ENCODE assay signal across 13 cellular contexts in genomic region chr2:86186431-86186830, GRCh38. TPM values are rescaled to one million over a fixed set of nuclear protein-coding genes. Genes with fewer than 3 reads are reported as not detected.
DNase-seq lines count a peak whose midpoint lies in the region; ATAC-seq and TF ChIP-seq lines count a peak whose summit lies in the region.
"Had no signal": no experiment of that assay in that cellular context is flagged by ENCODE, and none has a peak within 500 bp of the region (broad histone marks: within the 10 kb centered on the region; RNA-seq: fewer than 3 reads in every experiment).

No MANE protein-coding gene starts in this region.

- no peak for TF ChIP-seq CTCF in A673 (conservative IDR thresholded peaks at IDR 0.05; ENCODE audit: low read depth, low read length)
- no peak for TF ChIP-seq CTCF in Peyer's patch (IDR thresholded peaks at IDR 0.05)
- no peak for TF ChIP-seq CTCF in testis (IDR thresholded peaks at IDR 0.05)

- POLR2A ChIA-PET in A673 (lab: Charles Lee; ENCODE audit: low non-redundant PET), result no interaction called here

- CTCF ChIA-PET in A673 (lab: Charles Lee), result interaction anchor here (0.6 kb wide), 1 partner anchor 9 kb away, joined by 3 read pairs; no protein-coding TSS in a partner anchor

- H3K4me3 ChIP-seq in A673 (ENCODE audit: low read depth, low read length, poor library complexity, severe bottlenecking) (no peak overlapping the region), GM08714 (ENCODE audit: low read length) (peak overlapping the region; percentile 54; the same call in 1 of the 2 replicates), Peyer's patch (no peak overlapping the region), endocrine pancreas (ENCODE audit: control insufficient read depth, insufficient read depth, low read length) (peak overlapping the region; percentile 37), testis (no peak overlapping the region)
- H3K4me3 ChIP-seq: coronary artery, ovary had no signal

- H3K9me3 ChIP-seq in A673 (ENCODE audit: low read depth, low read length, poor library complexity, severe bottlenecking) (no peaks in the 10 kb centered on the region), Peyer's patch (no peaks in the 10 kb centered on the region), endocrine pancreas (ENCODE audit: control insufficient read depth, low read length) (no peaks in the 10 kb centered on the region), testis (no peaks in the 10 kb centered on the region)
- H3K9me3 ChIP-seq: ovary had no signal

- no peak for TF ChIP-seq POLR2A in Peyer's patch (IDR thresholded peaks at IDR 0.05)
- TF ChIP-seq POLR2A in testis (IDR thresholded peaks at IDR 0.05), result no peak

- intact Hi-C loops in A673 (cut with micrococcal nuclease; ENCODE audit: unreplicated experiment), result no loop called here
- intact Hi-C loops in testis (cut with DNase I; ENCODE audit: low total_unique reads), result no loop called here

- ATAC-seq in GM18861 (IDR thresholded peaks at IDR 0.05; ENCODE audit: unreplicated experiment), result no peak
- no peak for ATAC-seq in GM21529 (IDR thresholded peaks at IDR 0.05; ENCODE audit: unreplicated experiment)
- ATAC-seq: left colon had no signal

- DNase-seq in A673 (ENCODE audit: low spot score), result peak; percentile 21
- DNase-seq in Peyer's patch, result no peak
- no peak for DNase-seq in mesenteric fat pad (ENCODE audit: low spot score)
- no peak for DNase-seq in testis
- DNase-seq: foreskin fibroblast, left colon, NCI-H1105, ovary had no signal

- no peak overlapping the region for H3K9ac ChIP-seq in endocrine pancreas (ENCODE audit: control insufficient read depth, insufficient read depth, low read length)

- H3K27ac ChIP-seq in A673 (ENCODE audit: low read depth, low read length, poor library complexity, severe bottlenecking) (peak overlapping the region; percentile 67), Peyer's patch (peak overlapping the region in 3 of 4 donors; percentile 23 to 68 (median 56)), testis (no peak overlapping the region)
- H3K27ac ChIP-seq: ovary had no signal

- H3K27me3 ChIP-seq in A673 (replicated peaks; ENCODE audit: insufficient read depth, low read depth, low read length, poor library complexity), result no peaks in the 10 kb centered on the region
- H3K27me3 ChIP-seq in Peyer's patch, result no peaks in the 10 kb centered on the region
- no peaks in the 10 kb centered on the region for H3K27me3 ChIP-seq in endocrine pancreas (ENCODE audit: control insufficient read depth, insufficient read depth, low read length)
- no peaks in the 10 kb centered on the region for H3K27me3 ChIP-seq in testis
- H3K27me3 ChIP-seq: ovary had no signal

- H3K4me1 ChIP-seq in A673 (ENCODE audit: insufficient read depth, low read length, poor library complexity, severe bottlenecking) (peaks cover 30% of the 10 kb centered on the region), Peyer's patch (peaks cover 0 to 16% (median 12%) of the 10 kb centered on the region in 4 donors), endocrine pancreas (ENCODE audit: control insufficient read depth, insufficient read depth, low read length) (peaks cover 27% of the 10 kb centered on the region), testis (peaks cover 29% of the 10 kb centered on the region)

- H3K36me3 ChIP-seq in A673 (ENCODE audit: insufficient read depth, low read length, poor library complexity, severe bottlenecking) (no peaks in the 10 kb centered on the region), Peyer's patch (no peaks in the 10 kb centered on the region), endocrine pancreas (ENCODE audit: control insufficient read depth, insufficient read depth, low read length) (no peaks in the 10 kb centered on the region), testis (ENCODE audit: low read depth, missing control alignments) (no peaks in the 10 kb centered on the region)
- H3K36me3 ChIP-seq: ovary had no signal

- BruUV-seq in A673 (replicated peaks; lab: Mats Ljungman, UMichigan), result no TSS peak

RNA-seq across cellular contexts. Expression of gene IMMT, which starts 8.8 kb away (rescaled TPM):
- 172 and 174 TPM in 2 replicates for total RNA-seq in A673 (2021)
- total RNA-seq in Peyer's patch, result 100 to 1,000 TPM in 1 of 4 donors, 10 to 100 TPM in 3; 53.8 to 126 (median 67.6) TPM
- 85.2 TPM for total RNA-seq in mesenteric fat pad
- total RNA-seq in testis, result 10 to 100 TPM; 80.6 to 87.6 TPM
- 99.8 TPM for polyA plus RNA-seq in testis (ENCODE audit: insufficient read depth, low read depth, low replicate concordance)

RNA-seq across cellular contexts. Expression of gene MRPL35, which starts 12.8 kb away (rescaled TPM):
- total RNA-seq in A673 (2021) (81.9 and 97.7 TPM in 2 replicates), Peyer's patch (10 to 100 TPM; 16.5 to 60.4 (median 33.8) TPM), mesenteric fat pad (30.9 TPM), testis (10 to 100 TPM; 25.6 to 28.9 TPM)
- polyA plus RNA-seq in testis (ENCODE audit: insufficient read depth, low read depth, low replicate concordance), result 38.3 TPM

Comparison
In these comparisons a context has a peak if more than half of its experiments do, and no peak if none do; other contexts are left out.
1. H3K27ac ChIP-seq: peak in A673 (single experiment) and Peyer's patch (3 of 4); none in testis (0 of 2).
2. H3K4me3 ChIP-seq: peak in GM08714 (single experiment) and endocrine pancreas (single experiment); none in A673 (single experiment), Peyer's patch (0 of 4) and testis (0 of 2).